33 cellular contexts compared by ENCODE assay signal in the genomic region with DNA sequence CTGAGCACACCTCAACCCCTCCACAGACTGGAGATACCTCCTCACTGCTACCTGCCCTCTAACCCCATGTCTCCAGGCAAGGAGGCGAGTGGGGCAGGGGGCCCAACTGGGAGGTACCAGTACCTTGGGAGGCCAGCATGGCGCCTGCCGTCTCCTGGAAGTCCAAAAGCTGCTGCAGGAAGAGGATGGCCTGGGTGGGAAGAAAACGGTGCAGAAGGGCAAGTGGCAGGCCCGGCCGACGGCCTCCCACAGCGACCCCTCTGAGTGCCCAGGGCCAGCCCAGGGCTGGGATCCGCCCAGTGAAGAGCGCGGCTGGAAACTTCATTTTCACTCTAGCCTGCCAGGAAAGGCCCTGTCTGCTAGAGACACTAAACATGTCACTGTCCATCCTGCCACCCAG. TPM values are rescaled to one million over a fixed set of nuclear protein-coding genes. Genes with fewer than 3 reads are reported as not detected.
"Had no signal": no experiment of that assay in that cellular context is flagged by ENCODE, and none has a peak within 500 bp of the region (broad histone marks: within the 10 kb centered on the region; RNA-seq: fewer than 3 reads in every experiment).

No MANE protein-coding gene starts in this region.

- H3K36me3 ChIP-seq: uterus had no signal

- DNase-seq: cortex of kidney; effector memory CD8-positive, alpha-beta T cell; erythroblast; esophagus squamous epithelium; foreskin melanocyte; glutamatergic neuron; heart right ventricle; hippocampal formation; left cardiac atrium; left lung; mesendoderm; midbrain; naive thymus-derived CD4-positive, alpha-beta T cell; occipital lobe; stimulated activated CD4-positive, alpha-beta T cell treated with anti-CD3 and anti-CD28 coated beads, Interleukin-2, amount 100 ng/mL, for 24 hours; stimulated activated CD4-positive, alpha-beta T cell treated with anti-CD3 and anti-CD28 coated beads, Interleukin-4, amount 100 ng/mL, for 24 hours; transverse colon; upper lobe of right lung; uterus had no signal

- H3K9me3 Mint-ChIP-seq: effector memory CD8-positive, alpha-beta T cell; nephron; stimulated activated effector memory CD8-positive, alpha-beta T cell treated with anti-CD3 and anti-CD28 coated beads, Interleukin-12 subunit alpha, Interleukin-12 subunit beta, amount 100 ng/mL, for 72 hours; stimulated activated naive CD8-positive, alpha-beta T cell treated with anti-CD3 and anti-CD28 coated beads, Interleukin-15, Interleukin-2, amounts not matched to agents 100 ng/mL and 50 ng/mL, for 24 hours had no signal

- H3K4me3 ChIP-seq: esophagus squamous epithelium, heart right ventricle, left lung, pancreas, sigmoid colon, transverse colon, upper lobe of right lung, uterus had no signal

- FAIRE-seq: endometrium, islet of Langerhans, pancreas had no signal

- ATAC-seq: effector memory CD8-positive, alpha-beta T cell; heart right ventricle; left cardiac atrium; left lung; naive thymus-derived CD4-positive, alpha-beta T cell; pancreas; stimulated activated effector memory CD8-positive, alpha-beta T cell treated with anti-CD3 and anti-CD28 coated beads, Interleukin-12 subunit alpha, Interleukin-12 subunit beta, amount 100 ng/mL, for 72 hours; upper lobe of right lung had no signal

- H3K4me1 Mint-ChIP-seq: stimulated activated effector memory CD8-positive, alpha-beta T cell treated with anti-CD3 and anti-CD28 coated beads, Interleukin-12 subunit alpha, Interleukin-12 subunit beta, amount 100 ng/mL, for 72 hours had no signal

- H3K27me3 ChIP-seq: esophagus squamous epithelium, heart right ventricle, left lung, pancreas, sigmoid colon, transverse colon, upper lobe of right lung, uterus had no signal

- H3K4me3 Mint-ChIP-seq: effector memory CD8-positive, alpha-beta T cell; naive thymus-derived CD4-positive, alpha-beta T cell; nephron; stimulated activated effector memory CD8-positive, alpha-beta T cell treated with anti-CD3 and anti-CD28 coated beads, Interleukin-12 subunit alpha, Interleukin-12 subunit beta, amount 100 ng/mL, for 72 hours; stimulated activated naive CD8-positive, alpha-beta T cell treated with anti-CD3 and anti-CD28 coated beads, Interleukin-15, Interleukin-2, amounts not matched to agents 100 ng/mL and 50 ng/mL, for 24 hours had no signal

- H3K27ac Mint-ChIP-seq: nephron; progenitor cell of endocrine pancreas; stimulated activated naive CD8-positive, alpha-beta T cell treated with anti-CD3 and anti-CD28 coated beads, Interleukin-15, Interleukin-2, amounts not matched to agents 100 ng/mL and 50 ng/mL, for 24 hours had no signal

- H3K27ac ChIP-seq: esophagus squamous epithelium, heart right ventricle, left lung, pancreas, sigmoid colon, transverse colon, upper lobe of right lung, uterus had no signal

- H3K4me1 ChIP-seq: left lung, pancreas, sigmoid colon, transverse colon, upper lobe of right lung, uterus had no signal

- H3K9me3 ChIP-seq: esophagus squamous epithelium, heart right ventricle, left lung, pancreas, sigmoid colon, transverse colon, upper lobe of right lung, uterus had no signal

- H3K27me3 Mint-ChIP-seq: effector memory CD8-positive, alpha-beta T cell; naive thymus-derived CD4-positive, alpha-beta T cell; progenitor cell of endocrine pancreas; stimulated activated naive CD8-positive, alpha-beta T cell treated with anti-CD3 and anti-CD28 coated beads, Interleukin-15, Interleukin-2, amounts not matched to agents 100 ng/mL and 50 ng/mL, for 24 hours had no signal

RNA-seq across cellular contexts. Expression of gene ZACN, which starts 8.5 kb away (rescaled TPM):
- total RNA-seq: dermis microvascular lymphatic vessel endothelial cell, esophagus squamous epithelium, heart right ventricle, kidney epithelial cell, left cardiac atrium, lower leg skin, lung microvascular endothelial cell, mucosa of gallbladder, occipital lobe, skeletal muscle tissue, upper lobe of right lung, uterus had no signal

RNA-seq across cellular contexts. Expression of gene GALR2, which starts 12.9 kb away (rescaled TPM):
- total RNA-seq: heart right ventricle, left cardiac atrium, occipital lobe, skeletal muscle tissue, upper lobe of right lung, uterus had no signal

RNA-seq across cellular contexts. Expression of gene FOXJ1, which starts 53.5 kb away (rescaled TPM):
- total RNA-seq: dermis microvascular lymphatic vessel endothelial cell, heart right ventricle, left cardiac atrium, lung microvascular endothelial cell, mucosa of gallbladder had no signal
